ENCODE assay signal across 2 cellular contexts in the genomic region with DNA sequence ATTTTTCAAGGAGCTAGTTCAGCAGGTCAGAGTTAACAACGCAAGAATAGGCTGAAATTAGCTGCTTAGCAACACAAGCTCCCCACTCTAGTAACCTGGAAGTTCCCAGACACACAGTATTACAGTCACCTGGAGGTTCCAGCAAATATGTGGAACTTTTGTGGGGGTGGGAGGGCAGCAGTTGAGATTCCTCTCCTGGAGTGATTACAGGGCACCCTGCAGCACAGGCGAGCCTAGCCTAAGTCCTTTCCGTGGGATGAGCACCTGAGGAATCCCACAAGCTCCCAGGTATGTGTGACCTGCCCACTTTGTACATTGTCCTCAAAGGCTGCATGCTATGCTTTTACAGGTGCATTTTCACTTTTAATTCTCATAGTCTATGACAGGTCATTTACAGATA.
TF ChIP-seq lines count a peak whose summit lies in the region.

No MANE protein-coding gene starts in this region.

TF ChIP-seq in GM23338, 12 proteins besides CTCF, POLR2A, EP300 and RAD21:
- no peak for TF ChIP-seq ZNF331 (CRISPR knock-in tag; IDR thresholded peaks at IDR 0.05; ENCODE audit: low read depth)
- no peak for TF ChIP-seq STAT1 (IDR thresholded peaks at IDR 0.05; ENCODE audit: unreplicated experiment)

TF ChIP-seq in GM12878, 131 proteins besides CTCF, POLR2A, EP300 and RAD21:
- TF ChIP-seq MTA2 (IDR thresholded peaks at IDR 0.05; ENCODE audit: low read depth): no peak
- peak; percentile 10; the same call in 1 of the 2 replicates for TF ChIP-seq NFIC (IDR thresholded peaks at IDR 0.05; ENCODE audit: low read depth, low read length)
